1 cellular context compared by ENCODE assay signal in the genomic region with DNA sequence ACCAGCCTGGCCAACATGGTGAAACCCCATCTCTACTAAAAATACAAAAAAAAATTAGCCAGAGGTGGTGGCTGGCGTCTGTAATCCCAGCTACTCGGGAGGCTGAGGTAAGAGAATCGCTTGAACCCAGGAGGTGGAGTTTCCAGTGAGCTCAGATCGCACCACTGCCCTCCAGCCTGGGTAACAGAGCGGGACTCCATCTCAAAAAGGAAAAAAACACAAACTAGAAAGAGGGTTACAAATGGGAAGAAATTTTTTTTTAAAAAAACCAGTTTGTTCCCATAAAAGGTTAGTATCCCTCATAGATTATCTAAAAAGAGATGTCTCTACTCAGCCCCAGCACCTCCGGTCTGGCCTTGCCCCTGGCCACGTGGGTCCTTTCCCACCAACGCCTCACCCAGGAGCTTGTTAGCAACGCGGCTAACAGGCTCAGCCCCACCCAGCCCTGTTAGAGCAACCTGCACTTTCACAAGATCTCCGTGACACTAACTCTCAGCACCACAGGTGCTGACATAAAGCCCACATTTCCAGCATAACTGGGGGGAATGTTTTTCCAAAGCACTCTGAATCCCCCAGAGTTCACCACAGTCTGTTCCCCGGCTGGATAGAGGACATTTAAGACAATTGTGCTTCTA.
TF ChIP-seq lines count a peak whose summit lies in the region.

No MANE protein-coding gene starts in this region.

TF ChIP-seq in HEK293, 187 proteins besides CTCF, POLR2A, EP300 and RAD21 (continued from another document):
- TF ChIP-seq, protein P1, sequence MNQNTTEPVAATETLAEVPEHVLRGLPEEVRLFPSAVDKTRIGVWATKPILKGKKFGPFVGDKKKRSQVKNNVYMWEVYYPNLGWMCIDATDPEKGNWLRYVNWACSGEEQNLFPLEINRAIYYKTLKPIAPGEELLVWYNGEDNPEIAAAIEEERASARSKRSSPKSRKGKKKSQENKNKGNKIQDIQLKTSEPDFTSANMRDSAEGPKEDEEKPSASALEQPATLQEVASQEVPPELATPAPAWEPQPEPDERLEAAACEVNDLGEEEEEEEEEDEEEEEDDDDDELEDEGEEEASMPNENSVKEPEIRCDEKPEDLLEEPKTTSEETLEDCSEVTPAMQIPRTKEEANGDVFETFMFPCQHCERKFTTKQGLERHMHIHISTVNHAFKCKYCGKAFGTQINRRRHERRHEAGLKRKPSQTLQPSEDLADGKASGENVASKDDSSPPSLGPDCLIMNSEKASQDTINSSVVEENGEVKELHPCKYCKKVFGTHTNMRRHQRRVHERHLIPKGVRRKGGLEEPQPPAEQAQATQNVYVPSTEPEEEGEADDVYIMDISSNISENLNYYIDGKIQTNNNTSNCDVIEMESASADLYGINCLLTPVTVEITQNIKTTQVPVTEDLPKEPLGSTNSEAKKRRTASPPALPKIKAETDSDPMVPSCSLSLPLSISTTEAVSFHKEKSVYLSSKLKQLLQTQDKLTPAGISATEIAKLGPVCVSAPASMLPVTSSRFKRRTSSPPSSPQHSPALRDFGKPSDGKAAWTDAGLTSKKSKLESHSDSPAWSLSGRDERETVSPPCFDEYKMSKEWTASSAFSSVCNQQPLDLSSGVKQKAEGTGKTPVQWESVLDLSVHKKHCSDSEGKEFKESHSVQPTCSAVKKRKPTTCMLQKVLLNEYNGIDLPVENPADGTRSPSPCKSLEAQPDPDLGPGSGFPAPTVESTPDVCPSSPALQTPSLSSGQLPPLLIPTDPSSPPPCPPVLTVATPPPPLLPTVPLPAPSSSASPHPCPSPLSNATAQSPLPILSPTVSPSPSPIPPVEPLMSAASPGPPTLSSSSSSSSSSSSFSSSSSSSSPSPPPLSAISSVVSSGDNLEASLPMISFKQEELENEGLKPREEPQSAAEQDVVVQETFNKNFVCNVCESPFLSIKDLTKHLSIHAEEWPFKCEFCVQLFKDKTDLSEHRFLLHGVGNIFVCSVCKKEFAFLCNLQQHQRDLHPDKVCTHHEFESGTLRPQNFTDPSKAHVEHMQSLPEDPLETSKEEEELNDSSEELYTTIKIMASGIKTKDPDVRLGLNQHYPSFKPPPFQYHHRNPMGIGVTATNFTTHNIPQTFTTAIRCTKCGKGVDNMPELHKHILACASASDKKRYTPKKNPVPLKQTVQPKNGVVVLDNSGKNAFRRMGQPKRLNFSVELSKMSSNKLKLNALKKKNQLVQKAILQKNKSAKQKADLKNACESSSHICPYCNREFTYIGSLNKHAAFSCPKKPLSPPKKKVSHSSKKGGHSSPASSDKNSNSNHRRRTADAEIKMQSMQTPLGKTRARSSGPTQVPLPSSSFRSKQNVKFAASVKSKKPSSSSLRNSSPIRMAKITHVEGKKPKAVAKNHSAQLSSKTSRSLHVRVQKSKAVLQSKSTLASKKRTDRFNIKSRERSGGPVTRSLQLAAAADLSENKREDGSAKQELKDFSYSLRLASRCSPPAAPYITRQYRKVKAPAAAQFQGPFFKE (tag by site-specific recombination; IDR thresholded peaks at IDR 0.05; ENCODE audit: borderline replicate concordance): no peak
- TF ChIP-seq ZNF555 (tag by site-specific recombination; conservative IDR thresholded peaks at IDR 0.05): no peak
- no peak for TF ChIP-seq SP7 (tag by site-specific recombination; IDR thresholded peaks at IDR 0.05)
- TF ChIP-seq ZNF621 (tag by site-specific recombination; IDR thresholded peaks at IDR 0.05): no peak
- TF ChIP-seq KLF9 (tag by site-specific recombination; IDR thresholded peaks at IDR 0.05; ENCODE audit: low read depth): no peak
- TF ChIP-seq, protein P2, sequence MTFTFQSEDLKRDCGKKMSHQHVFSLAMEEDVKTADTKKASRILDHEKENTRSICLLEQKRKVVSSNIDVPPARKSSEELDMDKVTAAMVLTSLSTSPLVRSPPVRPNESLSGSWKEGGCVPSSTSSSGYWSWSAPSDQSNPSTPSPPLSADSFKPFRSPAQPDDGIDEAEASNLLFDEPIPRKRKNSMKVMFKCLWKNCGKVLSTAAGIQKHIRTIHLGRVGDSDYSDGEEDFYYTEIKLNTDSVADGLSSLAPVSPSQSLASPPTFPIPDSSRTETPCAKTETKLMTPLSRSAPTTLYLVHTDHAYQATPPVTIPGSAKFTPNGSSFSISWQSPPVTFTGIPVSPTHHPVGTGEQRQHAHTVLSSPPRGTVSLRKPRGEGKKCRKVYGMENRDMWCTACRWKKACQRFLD (tag by site-specific recombination; IDR thresholded peaks at IDR 0.05): no peak
- TF ChIP-seq, protein P3, sequence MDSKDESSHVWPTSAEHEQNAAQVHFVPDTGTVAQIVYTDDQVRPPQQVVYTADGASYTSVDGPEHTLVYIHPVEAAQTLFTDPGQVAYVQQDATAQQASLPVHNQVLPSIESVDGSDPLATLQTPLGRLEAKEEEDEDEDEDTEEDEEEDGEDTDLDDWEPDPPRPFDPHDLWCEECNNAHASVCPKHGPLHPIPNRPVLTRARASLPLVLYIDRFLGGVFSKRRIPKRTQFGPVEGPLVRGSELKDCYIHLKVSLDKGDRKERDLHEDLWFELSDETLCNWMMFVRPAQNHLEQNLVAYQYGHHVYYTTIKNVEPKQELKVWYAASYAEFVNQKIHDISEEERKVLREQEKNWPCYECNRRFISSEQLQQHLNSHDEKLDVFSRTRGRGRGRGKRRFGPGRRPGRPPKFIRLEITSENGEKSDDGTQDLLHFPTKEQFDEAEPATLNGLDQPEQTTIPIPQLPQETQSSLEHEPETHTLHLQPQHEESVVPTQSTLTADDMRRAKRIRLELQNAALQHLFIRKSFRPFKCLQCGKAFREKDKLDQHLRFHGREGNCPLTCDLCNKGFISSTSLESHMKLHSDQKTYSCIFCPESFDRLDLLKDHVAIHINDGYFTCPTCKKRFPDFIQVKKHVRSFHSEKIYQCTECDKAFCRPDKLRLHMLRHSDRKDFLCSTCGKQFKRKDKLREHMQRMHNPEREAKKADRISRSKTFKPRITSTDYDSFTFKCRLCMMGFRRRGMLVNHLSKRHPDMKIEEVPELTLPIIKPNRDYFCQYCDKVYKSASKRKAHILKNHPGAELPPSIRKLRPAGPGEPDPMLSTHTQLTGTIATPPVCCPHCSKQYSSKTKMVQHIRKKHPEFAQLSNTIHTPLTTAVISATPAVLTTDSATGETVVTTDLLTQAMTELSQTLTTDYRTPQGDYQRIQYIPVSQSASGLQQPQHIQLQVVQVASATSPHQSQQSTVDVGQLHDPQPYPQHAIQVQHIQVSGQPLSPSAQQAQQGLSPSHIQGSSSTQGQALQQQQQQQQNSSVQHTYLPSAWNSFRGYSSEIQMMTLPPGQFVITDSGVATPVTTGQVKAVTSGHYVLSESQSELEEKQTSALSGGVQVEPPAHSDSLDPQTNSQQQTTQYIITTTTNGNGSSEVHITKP (tag by site-specific recombination; IDR thresholded peaks at IDR 0.05): peak; percentile 96
- no peak for TF ChIP-seq ZNF530 (tag by site-specific recombination; IDR thresholded peaks at IDR 0.05; ENCODE audit: low read depth)
- TF ChIP-seq ZNF223 (tag by site-specific recombination; IDR thresholded peaks at IDR 0.05): no peak
- no peak for TF ChIP-seq ZNF776 (tag by site-specific recombination; IDR thresholded peaks at IDR 0.05; ENCODE audit: borderline replicate concordance)
